In genomic region chr6:1082040-1082935, GRCh38 we compare ENCODE assay signal across 15 cellular contexts.
A peak's percentile ranks its signal among the peaks of the same experiment; 100 is the strongest.
DNase-seq lines count a peak whose midpoint lies in the region; ATAC-seq, FAIRE-seq and TF ChIP-seq lines count a peak whose summit lies in the region.
"Had no signal": no experiment of that assay in that cellular context is flagged by ENCODE, and none has a peak within 500 bp of the region (broad histone marks: within the 10 kb centered on the region; RNA-seq: fewer than 3 reads in every experiment).

No MANE protein-coding gene starts in this region.

- peaks cover 7 to 28% of the 10 kb centered on the region in 2 donors for H3K27me3 Mint-ChIP-seq in effector memory CD8-positive, alpha-beta T cell

- no peaks in the 10 kb centered on the region for H3F3A ChIP-seq in PC-3 (ENCODE audit: low read length, unreplicated experiment)

- 38 to 49% methylated on average over 12 of the region's 12 CpGs for WGBS in esophagus, 2 donors
- 57 to 63% methylated on average over 12 of the region's 12 CpGs for WGBS in pancreas, 2 donors

- no peaks in the 10 kb centered on the region for H3K79me2 ChIP-seq in PC-3 (ENCODE audit: low read length)
- H3K79me2 ChIP-seq: parathyroid adenoma had no signal

- no peaks in the 10 kb centered on the region for H3K9me2 ChIP-seq in PC-3 (replicated peaks; ENCODE audit: low read length)

- no peak overlapping the region for H3K27ac Mint-ChIP-seq in effector memory CD8-positive, alpha-beta T cell
- H3K27ac Mint-ChIP-seq: type B pancreatic cell had no signal

- no TSS peak for BruUV-seq in PC-3 (replicated peaks; lab: Mats Ljungman, UMichigan)

- no peaks in the 10 kb centered on the region for H3K4me1 Mint-ChIP-seq in effector memory CD8-positive, alpha-beta T cell (ENCODE audit: low read depth in 2 of 2)

- CTCF ChIA-PET in PC-3 (lab: Charles Lee): no interaction called here

- H3K27ac ChIP-seq in PC-3 (ENCODE audit: low read length) (no peak overlapping the region), esophagus (ENCODE audit: low read depth in 2 of 2, low read length in 1 of 2) (peak overlapping the region; percentile 76 to 84), pancreas (peak overlapping the region in 3 of 4 donors; percentile 11 to 50 (median 49))
- H3K27ac ChIP-seq: adrenal gland, parathyroid adenoma had no signal

- no peaks in the 10 kb centered on the region for H4K20me1 ChIP-seq in PC-3 (ENCODE audit: low read length)

- no peaks in the 10 kb centered on the region for H3K36me3 ChIP-seq in PC-3 (ENCODE audit: low read depth, low read length)
- H3K36me3 ChIP-seq in esophagus (ENCODE audit: control insufficient read depth in 2 of 2, insufficient read depth in 2 of 2, low read length in 1 of 2): no peaks in the 10 kb centered on the region
- H3K36me3 ChIP-seq in pancreas: no peaks in the 10 kb centered on the region
- H3K36me3 ChIP-seq: adrenal gland had no signal

- TF ChIP-seq CTCF in PC-3 (conservative IDR thresholded peaks at IDR 0.05; ENCODE audit: low read depth, low read length): no peak
- no peak for TF ChIP-seq CTCF in pancreas (IDR thresholded peaks at IDR 0.05)

- intact Hi-C loops in PC-3 (cut with micrococcal nuclease): no loop called here
- intact Hi-C loops in pancreas (cut with DNase I): no loop called here

- H3K4me3 ChIP-seq in PC-3 (ENCODE audit: low read length) (no peak overlapping the region), esophagus (ENCODE audit: low read depth in 1 of 2, low read length in 2 of 2) (no peak overlapping the region), pancreas (no peak overlapping the region)
- H3K4me3 ChIP-seq: adrenal gland had no signal

- no peak overlapping the region for H2AFZ ChIP-seq in PC-3 (ENCODE audit: low read length)
- H2AFZ ChIP-seq: parathyroid adenoma had no signal

- H3K27me3 ChIP-seq in PC-3 (ENCODE audit: low read length): peaks cover 89% of the 10 kb centered on the region
- no peaks in the 10 kb centered on the region for H3K27me3 ChIP-seq in esophagus (ENCODE audit: control insufficient read depth in 1 of 2, insufficient read depth in 2 of 2, low read length in 2 of 2)
- H3K27me3 ChIP-seq in pancreas: no peaks in the 10 kb centered on the region
- H3K27me3 ChIP-seq: adrenal gland had no signal

- no peaks in the 10 kb centered on the region for H3K9me3 ChIP-seq in PC-3 (ENCODE audit: low read length)
- no peaks in the 10 kb centered on the region for H3K9me3 ChIP-seq in esophagus (ENCODE audit: control insufficient read depth in 2 of 2, insufficient read depth in 1 of 2, low read depth in 1 of 2, low read length in 1 of 2)
- H3K9me3 ChIP-seq in pancreas: no peaks in the 10 kb centered on the region
- H3K9me3 ChIP-seq: adrenal gland had no signal

- no peaks in the 10 kb centered on the region for H3K9me3 Mint-ChIP-seq in effector memory CD8-positive, alpha-beta T cell
- H3K9me3 Mint-ChIP-seq: type B pancreatic cell had no signal

- FAIRE-seq in pancreas (lab: Jason Lieb, UNC): peak; percentile 59
- FAIRE-seq: GM12892 had no signal

- H3K4me3 Mint-ChIP-seq in effector memory CD8-positive, alpha-beta T cell: no peak overlapping the region
- H3K4me3 Mint-ChIP-seq: type B pancreatic cell had no signal

- peak; percentile 58 for DNase-seq in ELR (ENCODE audit: low read depth)
- peak; percentile 10 for DNase-seq in PC-3
- no peak for DNase-seq in pancreas
- DNase-seq in activated naive CD4-positive, alpha-beta T cell (lab: John Stamatoyannopoulos, UW): no peak
- DNase-seq in putamen (ENCODE audit: low spot score): no peak
- DNase-seq in effector memory CD8-positive, alpha-beta T cell: no peak
- DNase-seq: activated CD8-positive, alpha-beta memory T cell treated with anti-CD3 and anti-CD28 coated beads, Interleukin-2, amount 50 U/mL, for 4 hours; adrenal gland; COR-L47; NCI-H1694 treated with DMSO at 0.1 percent for 48 hours had no signal

- no peak overlapping the region for H3K4me2 ChIP-seq in PC-3 (ENCODE audit: low read length)

- POLR2A ChIA-PET in PC-3 (lab: Charles Lee; ENCODE audit: unreplicated experiment): no interaction called here

- ATAC-seq in PC-3 (no peak), pancreas (peak; percentile 13 to 58 (median 42)), GM21717 (IDR thresholded peaks at IDR 0.05; ENCODE audit: unreplicated experiment) (no peak)
- ATAC-seq in effector memory CD8-positive, alpha-beta T cell (replicated peaks): no peak

- no peaks in the 10 kb centered on the region for H3K4me1 ChIP-seq in PC-3 (ENCODE audit: insufficient read depth, low read length)
- peaks cover 0 to 4% of the 10 kb centered on the region in 2 donors for H3K4me1 ChIP-seq in esophagus (ENCODE audit: control insufficient read depth in 2 of 2, insufficient read depth in 2 of 2, low read length in 1 of 2)
- H3K4me1 ChIP-seq in pancreas: peaks cover 7 to 22% (median 20%) of the 10 kb centered on the region in 3 donors
- H3K4me1 ChIP-seq: adrenal gland, parathyroid adenoma had no signal

- no peak overlapping the region for H3K9ac ChIP-seq in PC-3 (ENCODE audit: low read length)
- H3K9ac ChIP-seq: parathyroid adenoma had no signal

- H3K36me3 Mint-ChIP-seq in effector memory CD8-positive, alpha-beta T cell (ENCODE audit: insufficient read depth): peaks cover 2% of the 10 kb centered on the region
- H3K36me3 Mint-ChIP-seq: type B pancreatic cell had no signal

Comparison
In these comparisons a context has a peak if more than half of its experiments do, and no peak if none do; other contexts are left out.
1. DNase-seq: peak in ELR (single experiment) and PC-3 (single experiment); none in pancreas (0 of 6), activated naive CD4-positive, alpha-beta T cell (0 of 4), putamen (single experiment) and effector memory CD8-positive, alpha-beta T cell (0 of 3).
2. ATAC-seq: peak in pancreas (4 of 4); none in PC-3 (single experiment), GM21717 (single experiment) and effector memory CD8-positive, alpha-beta T cell (single experiment).